ENCODE assay signal across 14 cellular contexts in the genomic region with DNA sequence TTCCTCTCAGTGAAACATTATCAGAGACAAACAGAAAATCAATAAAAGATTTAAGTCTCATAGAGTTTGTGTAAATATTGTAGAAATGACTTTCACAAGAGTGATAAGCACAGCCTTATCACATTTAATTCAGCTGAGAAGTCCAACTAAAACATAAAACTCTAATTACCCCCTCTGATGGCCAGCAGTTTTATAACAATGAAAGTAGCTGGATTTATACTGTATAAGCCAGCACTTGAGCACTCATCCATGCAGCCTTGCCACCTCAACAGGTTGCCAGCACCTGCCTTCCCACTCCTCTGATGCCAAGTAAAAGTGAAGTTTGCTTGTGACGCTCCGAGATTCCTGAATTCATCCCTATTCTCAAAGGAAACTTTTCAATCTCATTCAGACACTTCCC.
A peak's percentile ranks its signal among the peaks of the same experiment; 100 is the strongest.
DNase-seq lines count a peak whose midpoint lies in the region; ATAC-seq and TF ChIP-seq lines count a peak whose summit lies in the region.
"Had no signal": no experiment of that assay in that cellular context is flagged by ENCODE, and none has a peak within 500 bp of the region (broad histone marks: within the 10 kb centered on the region; RNA-seq: fewer than 3 reads in every experiment).

No MANE protein-coding gene starts in this region.

- H3K4me3 Mint-ChIP-seq in Calu3 (ENCODE audit: low read depth, unreplicated experiment), result no peak overlapping the region
- H3K4me3 Mint-ChIP-seq: activated CD4-positive, alpha-beta memory T cell treated with anti-CD3 and anti-CD28 coated beads, Interleukin-2, amount 10 ng/mL, durations not matched to agents 7 days and 5 days; B cell; stimulated activated naive B cell treated with anti-CD40 and anti-IgM and Interleukin-4, amounts not matched to agents 10 μg/mL and 1 μg/mL and 100 μg/mL, for 72 hours; T-helper 1 cell treated with Interleukin-12 subunit alpha and Interleukin-12 subunit beta and Interleukin-4 antibody, amounts not matched to agents 30 μg/mL and 1 μg/mL, for 36 hours had no signal

- H3K27ac ChIP-seq in Panc1 (ENCODE audit: low read length), result no peak overlapping the region

- BruUV-seq in Calu3 (replicated peaks; lab: Mats Ljungman, UMichigan) (no TSS peak), Panc1 (replicated peaks; lab: Mats Ljungman, UMichigan) (no TSS peak)

- POLR2A ChIA-PET in Panc1 (lab: Charles Lee), result no interaction called here

- H3K27me3 Mint-ChIP-seq in Calu3 (ENCODE audit: unreplicated experiment), result no peaks in the 10 kb centered on the region
- H3K27me3 Mint-ChIP-seq: stimulated activated naive B cell treated with anti-CD40 and anti-IgM and Interleukin-4, amounts not matched to agents 10 μg/mL and 1 μg/mL and 100 μg/mL, for 72 hours had no signal

- DNase-seq in Calu3 (no peak), Panc1 (ENCODE audit: low read depth, low spot score) (no peak), fibroblast of the aortic adventitia (ENCODE audit: low read depth) (peak; percentile 7), inferior parietal cortex (ENCODE audit: extremely low spot score) (no peak), SHP77 treated with DMSO at 0.1 percent for 48 hours (lab: John Stamatoyannopoulos, UW) (no peak), SK-N-DZ (ENCODE audit: low spot score) (no peak), NCI-H1930 (lab: John Stamatoyannopoulos, UW) (no peak)
- DNase-seq: activated CD4-positive, alpha-beta memory T cell treated with anti-CD3 and anti-CD28 coated beads, Interleukin-2, amount 10 ng/mL, durations not matched to agents 7 days and 5 days; activated gamma-delta T cell; caudate nucleus; stimulated activated naive B cell treated with anti-CD40 and anti-IgM and Interleukin-4, amounts not matched to agents 10 μg/mL and 1 μg/mL and 100 μg/mL, for 72 hours had no signal

- H3K9me3 Mint-ChIP-seq in Calu3 (ENCODE audit: low read depth, unreplicated experiment), result no peaks in the 10 kb centered on the region

- peak; percentile 26 for TF ChIP-seq CTCF in Calu3 (IDR thresholded peaks at IDR 0.05; ENCODE audit: unreplicated experiment)
- TF ChIP-seq CTCF in LNCAP (IDR thresholded peaks at IDR 0.05), result peak; percentile 20; the same call in 1 of the 2 replicates
- peak; percentile 27 for TF ChIP-seq CTCF in Panc1 (IDR thresholded peaks at IDR 0.05)
- TF ChIP-seq CTCF in fibroblast of the aortic adventitia (IDR thresholded peaks at IDR 0.05; ENCODE audit: insufficient read depth, low read length), result no peak

- CTCF ChIA-PET in Calu3 (lab: Charles Lee), result interaction anchor here (0.9 kb wide), 1 partner anchor 337 kb away, joined by 3 read pairs; no protein-coding TSS in a partner anchor
- CTCF ChIA-PET in Panc1 (lab: Charles Lee), result interaction anchor here (0.6 kb wide), 1 partner anchor 353 kb away, joined by 4 read pairs; no protein-coding TSS in a partner anchor

- no peaks in the 10 kb centered on the region; the same call in 1 of the 2 replicates for H3K9me3 ChIP-seq in Panc1 (ENCODE audit: control insufficient read depth, insufficient read depth, low read depth, low read length)

- H3K4me1 Mint-ChIP-seq in Calu3 (ENCODE audit: low read depth, unreplicated experiment), result peaks cover 31% of the 10 kb centered on the region

- H3K4me3 ChIP-seq in Panc1 (ENCODE audit: low read depth in 2 of 2, low read length in 2 of 2) (no peak overlapping the region), fibroblast of the aortic adventitia (ENCODE audit: low read depth, low read length) (no peak overlapping the region)

- intact Hi-C loops in Calu3 (cut with micrococcal nuclease; ENCODE audit: unreplicated experiment), result no loop called here
- intact Hi-C loops in Panc1 (cut with micrococcal nuclease; ENCODE audit: unreplicated experiment), result no loop called here

- no peak; the same call in 1 of the 2 replicates for ATAC-seq in Panc1
- ATAC-seq: stimulated activated naive B cell treated with anti-CD40 and anti-IgM and Interleukin-4, amounts not matched to agents 10 μg/mL and 1 μg/mL and 100 μg/mL, for 72 hours had no signal

- peaks cover 4% of the 10 kb centered on the region for H3K36me3 Mint-ChIP-seq in Calu3 (ENCODE audit: insufficient read depth, unreplicated experiment)

- in situ Hi-C loops in Panc1 (cut with HindIII; ENCODE audit: low pct_unique_long_range_greater_than_20kb, low sequenced_read_pairs), result no loop called here

- no peak overlapping the region for H3K27ac Mint-ChIP-seq in Calu3 (ENCODE audit: unreplicated experiment)
- H3K27ac Mint-ChIP-seq: activated CD4-positive, alpha-beta memory T cell treated with anti-CD3 and anti-CD28 coated beads, Interleukin-2, amount 10 ng/mL, durations not matched to agents 7 days and 5 days; B cell; stimulated activated naive B cell treated with anti-CD40 and anti-IgM and Interleukin-4, amounts not matched to agents 10 μg/mL and 1 μg/mL and 100 μg/mL, for 72 hours; T-helper 1 cell treated with Interleukin-12 subunit alpha and Interleukin-12 subunit beta and Interleukin-4 antibody, amounts not matched to agents 30 μg/mL and 1 μg/mL, for 36 hours had no signal

- no peaks in the 10 kb centered on the region for H3K36me3 ChIP-seq in Panc1 (ENCODE audit: control insufficient read depth, insufficient read depth, low read length)

- no peaks in the 10 kb centered on the region; the same call in 1 of the 2 replicates for H3K27me3 ChIP-seq in Panc1 (ENCODE audit: control insufficient read depth, insufficient read depth, low read length)

- peaks cover 3% of the 10 kb centered on the region; the same call in 1 of the 2 replicates for H3K4me1 ChIP-seq in Panc1 (ENCODE audit: control insufficient read depth, insufficient read depth, low read length)
